Comparison of ENCODE assay signal across 20 cellular contexts in the genomic region with DNA sequence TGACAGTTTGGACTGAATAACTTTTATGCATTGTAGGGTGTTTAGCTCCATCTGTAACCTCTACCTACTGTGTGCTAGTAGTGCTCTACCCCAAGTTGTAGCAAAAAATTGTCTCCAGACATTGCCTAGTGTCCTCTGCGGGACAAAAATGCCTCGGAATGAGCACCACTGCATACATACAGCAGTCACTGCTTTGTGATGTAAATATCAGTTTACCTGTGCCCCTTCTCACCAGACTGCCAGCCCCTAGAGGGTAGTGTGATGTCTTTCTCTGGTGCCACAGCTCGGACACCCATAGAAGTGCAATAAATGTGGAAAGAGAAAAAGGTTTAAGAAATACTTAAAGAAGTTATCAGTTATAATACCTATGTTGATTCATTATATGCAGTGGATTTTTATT.
"Had no signal": no experiment of that assay in that cellular context is flagged by ENCODE, and none has a peak within 500 bp of the region (broad histone marks: within the 10 kb centered on the region; RNA-seq: fewer than 3 reads in every experiment).

No MANE protein-coding gene starts in this region.

- H3K27me3 ChIP-seq: dorsolateral prefrontal cortex, esophagus muscularis mucosa, gastrocnemius medialis, left lung had no signal

- H3K4me3 ChIP-seq: coronary artery, dorsolateral prefrontal cortex, esophagus muscularis mucosa, gastrocnemius medialis, heart right ventricle, left lung, lower lobe of right lung, mucosa of descending colon had no signal

- H3K27ac Mint-ChIP-seq: mesothelial cell of epicardium had no signal

- H3K4me1 Mint-ChIP-seq: naive B cell had no signal

- H3K4me3 Mint-ChIP-seq: mesothelial cell of epicardium, naive B cell had no signal

- H3K9me3 ChIP-seq: esophagus muscularis mucosa, gastrocnemius medialis, heart right ventricle, left lung, lower lobe of right lung, mucosa of descending colon had no signal

- H3K36me3 Mint-ChIP-seq: naive B cell had no signal

- H3K27ac ChIP-seq: coronary artery, dorsolateral prefrontal cortex, esophagus muscularis mucosa, gastrocnemius medialis, heart right ventricle, left lung, lower lobe of right lung had no signal

- H3K9me3 Mint-ChIP-seq: mesothelial cell of epicardium, naive B cell had no signal

- H3K36me3 ChIP-seq: esophagus muscularis mucosa, gastrocnemius medialis, heart right ventricle, left lung, lower lobe of right lung had no signal

- ATAC-seq: gastrocnemius medialis, heart right ventricle, left cardiac atrium, left lung, left ventricle myocardium superior, lower lobe of right lung, mucosa of descending colon had no signal

- H3K27me3 Mint-ChIP-seq: naive B cell had no signal

- DNase-seq: dermis blood vessel endothelial cell; dorsolateral prefrontal cortex; effector CD4-positive, alpha-beta T cell; effector memory CD4-positive, alpha-beta T cell; foreskin melanocyte; gastrocnemius medialis; glutamatergic neuron; head of caudate nucleus; heart right ventricle; hippocampal formation; left cardiac atrium; left lung; left ventricle myocardium superior; lower lobe of right lung; mesenchymal stem cell; mucosa of descending colon; naive B cell had no signal

- H3K4me1 ChIP-seq: esophagus muscularis mucosa, gastrocnemius medialis, heart right ventricle, left lung, lower lobe of right lung had no signal
